In genomic region chr6:12232339-12232738, GRCh38 we compare ENCODE assay signal across 10 cellular contexts. TPM values are rescaled to one million over a fixed set of nuclear protein-coding genes. Genes with fewer than 3 reads are reported as not detected.
DNase-seq lines count a peak whose midpoint lies in the region; ATAC-seq, FAIRE-seq and TF ChIP-seq lines count a peak whose summit lies in the region.
"Had no signal": no experiment of that assay in that cellular context is flagged by ENCODE, and none has a peak within 500 bp of the region (broad histone marks: within the 10 kb centered on the region; RNA-seq: fewer than 3 reads in every experiment).

No MANE protein-coding gene starts in this region.

- DNase-seq in AG20443 (ENCODE audit: low spot score) (peak; percentile 45), HS-27A (ENCODE audit: low read depth) (peak; percentile 85), frontal cortex (ENCODE audit: low spot score in 2 of 2) (no peak), colonic mucosa (no peak)
- no peak for DNase-seq in central memory CD8-positive, alpha-beta T cell (ENCODE audit: low spot score in 2 of 2)
- DNase-seq in central memory CD4-positive, alpha-beta T cell = no peak
- DNase-seq in stimulated activated CD8-positive, alpha-beta memory T cell treated with anti-CD3 and anti-CD28 coated beads, Interleukin-4, amount 100 ng/mL, for 48 hours = no peak

- H3K4me3 Mint-ChIP-seq in central memory CD8-positive, alpha-beta T cell = no peak overlapping the region

- H3K27me3 ChIP-seq in colonic mucosa = no peaks in the 10 kb centered on the region

- H3K9me3 Mint-ChIP-seq in central memory CD8-positive, alpha-beta T cell = no peaks in the 10 kb centered on the region

- no peak overlapping the region for H3K9ac ChIP-seq in colonic mucosa (ENCODE audit: low read depth in 2 of 2, low read length in 2 of 2)
- H3K9ac ChIP-seq: parathyroid adenoma had no signal

- no peak overlapping the region for H3K27ac Mint-ChIP-seq in central memory CD8-positive, alpha-beta T cell (ENCODE audit: low read depth)

- H3K36me3 ChIP-seq in colonic mucosa = no peaks in the 10 kb centered on the region

- H3K9me3 ChIP-seq in colonic mucosa = no peaks in the 10 kb centered on the region

- intact Hi-C loops in colonic mucosa (cut with DNase I) = loop anchor here (5.0 to 10.0 kb wide), 5 partner anchors 52 to 648 kb away; no protein-coding TSS in a partner anchor

- H3K36me3 Mint-ChIP-seq in central memory CD8-positive, alpha-beta T cell (ENCODE audit: insufficient read depth) = no peaks in the 10 kb centered on the region

- H3K4me3 ChIP-seq in colonic mucosa = no peak overlapping the region

- no peak for TF ChIP-seq CTCF in colonic mucosa (IDR thresholded peaks at IDR 0.05)

- H3K27ac ChIP-seq in colonic mucosa = no peak overlapping the region
- H3K27ac ChIP-seq: parathyroid adenoma had no signal

- H3K4me1 Mint-ChIP-seq in central memory CD8-positive, alpha-beta T cell = peaks cover 22% of the 10 kb centered on the region

- no peaks in the 10 kb centered on the region for H3K4me1 ChIP-seq in colonic mucosa
- H3K4me1 ChIP-seq: parathyroid adenoma had no signal

- H3K27me3 Mint-ChIP-seq in central memory CD8-positive, alpha-beta T cell = no peaks in the 10 kb centered on the region

- FAIRE-seq in frontal cortex (lab: Jason Lieb, UNC) = no peak

- ATAC-seq in GM18868 (IDR thresholded peaks at IDR 0.05; ENCODE audit: unreplicated experiment) = peak; percentile 57
- ATAC-seq in central memory CD8-positive, alpha-beta T cell (replicated peaks; ENCODE audit: extremely low read depth, poor library complexity, severe bottlenecking) = peak; percentile 30
- ATAC-seq: HepG2 had no signal

RNA-seq across cellular contexts. Expression of gene EDN1, which starts 57.8 kb away (rescaled TPM):
- 4.9 TPM for total RNA-seq in frontal cortex
- 10 to 100 TPM in 1 of 2 donors, 1 to 10 TPM in 1; 9.5 to 16.2 TPM for total RNA-seq in colonic mucosa

Comparison
In these comparisons a context has a peak if more than half of its experiments do, and no peak if none do; other contexts are left out.
1. DNase-seq: peak in AG20443 (single experiment) and HS-27A (single experiment); none in central memory CD8-positive, alpha-beta T cell (0 of 2), central memory CD4-positive, alpha-beta T cell (single experiment), frontal cortex (0 of 2), colonic mucosa (single experiment) and stimulated activated CD8-positive, alpha-beta memory T cell treated with anti-CD3 and anti-CD28 coated beads, Interleukin-4, amount 100 ng/mL, for 48 hours (single experiment).